In the genomic region with DNA sequence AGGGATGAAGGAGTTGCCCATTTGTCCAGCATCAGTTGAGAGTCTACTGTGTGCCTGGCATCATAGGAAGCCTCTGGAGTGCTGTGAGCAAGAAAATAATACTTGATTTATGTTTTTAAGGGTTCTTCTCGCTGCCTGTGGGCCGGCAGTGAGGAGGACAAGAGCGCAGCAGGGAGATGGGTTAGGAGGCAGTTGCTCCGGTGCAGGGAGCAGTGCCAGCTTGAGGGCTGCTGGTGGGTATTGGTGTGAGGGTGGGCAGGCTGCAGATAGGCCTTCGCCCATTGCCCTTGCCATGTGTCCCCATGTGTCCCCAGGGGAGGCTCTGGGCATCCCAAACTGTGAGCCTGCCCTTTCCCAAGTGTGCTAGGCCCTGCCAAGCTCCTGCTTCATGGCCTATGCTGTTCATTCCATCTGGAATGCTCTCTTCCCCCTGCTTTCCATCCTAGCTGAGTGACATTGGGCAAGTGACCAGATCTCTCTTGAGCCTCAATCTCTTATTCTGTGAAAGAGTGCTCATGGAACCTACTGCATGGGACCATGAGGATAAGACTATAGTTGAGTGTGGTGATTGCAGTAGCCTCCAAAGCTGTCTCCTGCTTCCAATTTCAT, we compare ENCODE assay signal across 21 cellular contexts. TPM values are rescaled to one million over a fixed set of nuclear protein-coding genes. Genes with fewer than 3 reads are reported as not detected.
DNase-seq lines count a peak whose midpoint lies in the region; ATAC-seq and TF ChIP-seq lines count a peak whose summit lies in the region.
"Had no signal": no experiment of that assay in that cellular context is flagged by ENCODE, and none has a peak within 500 bp of the region (broad histone marks: within the 10 kb centered on the region; RNA-seq: fewer than 3 reads in every experiment).

No MANE protein-coding gene starts in this region.

- H3K4me3 ChIP-seq in BLaER1 = no peak overlapping the region
- H3K4me3 ChIP-seq in BLaER1 treated with 17β-estradiol and CSF1 and Interleukin-3, amounts not matched to agents 10 nM and 100 nM = peak overlapping the region in 2 of 10 experiments; percentile 1 to 23; a peak in 3 of 20 replicates
- H3K4me3 ChIP-seq in lower lobe of right lung = no peak overlapping the region
- H3K4me3 ChIP-seq: gastroesophageal sphincter, smooth muscle cell had no signal

- H3K4me1 ChIP-seq in BLaER1 (peaks cover 8% of the 10 kb centered on the region), lower lobe of right lung (peaks cover 46% of the 10 kb centered on the region)
- peaks cover 7 to 88% (median 28%) of the 10 kb centered on the region in 10 experiments; a peak in 19 of 20 replicates for H3K4me1 ChIP-seq in BLaER1 treated with 17β-estradiol and CSF1 and Interleukin-3, amounts not matched to agents 10 nM and 100 nM
- H3K4me1 ChIP-seq: Caco-2 had no signal

- no peaks in the 10 kb centered on the region for H3K36me3 Mint-ChIP-seq in activated naive CD8-positive, alpha-beta T cell

- H3K27me3 ChIP-seq in BLaER1 (no peaks in the 10 kb centered on the region), lower lobe of right lung (ENCODE audit: low read depth) (no peaks in the 10 kb centered on the region)
- H3K27me3 ChIP-seq in BLaER1 treated with 17β-estradiol and CSF1 and Interleukin-3, amounts not matched to agents 10 nM and 100 nM = no peaks in the 10 kb centered on the region
- H3K27me3 ChIP-seq: gastroesophageal sphincter had no signal

- no peak for DNase-seq in lower lobe of right lung
- DNase-seq in hypothalamus (lab: John Stamatoyannopoulos, UW) = no peak
- DNase-seq in effector CD4-positive, alpha-beta T cell = no peak
- no peak for DNase-seq in NCI-H1436 (lab: John Stamatoyannopoulos, UW)
- no peak for DNase-seq in stimulated activated CD4-positive, alpha-beta T cell treated with anti-CD3 and anti-CD28 coated beads, Interleukin-12 subunit alpha, Interleukin-12 subunit beta, amount 100 ng/mL, for 4 hours
- DNase-seq: activated gamma-delta T cell; aorta; Caco-2; central memory CD4-positive, alpha-beta T cell; H9; KG1; left cardiac atrium; midbrain; SIG-M5; stimulated activated CD4-positive, alpha-beta T cell treated with anti-CD3 and anti-CD28 coated beads, Interleukin-4, amount 100 ng/mL, for 4 hours had no signal

- H3K4me3 Mint-ChIP-seq in activated naive CD8-positive, alpha-beta T cell = peak overlapping the region; percentile 33
- H3K4me3 Mint-ChIP-seq: H9 had no signal

- H3K9me3 ChIP-seq in BLaER1 = no peaks in the 10 kb centered on the region
- H3K9me3 ChIP-seq in BLaER1 treated with 17β-estradiol and CSF1 and Interleukin-3, amounts not matched to agents 10 nM and 100 nM (replicated peaks in 1 of 11) = peaks cover 0 to 4% (median 0%) of the 10 kb centered on the region in 11 experiments; a peak in 3 of 22 replicates
- H3K9me3 ChIP-seq in lower lobe of right lung = no peaks in the 10 kb centered on the region
- H3K9me3 ChIP-seq: Caco-2, gastroesophageal sphincter had no signal

- peaks cover 8% of the 10 kb centered on the region; the same call in 1 of the 2 replicates for H3K36me3 ChIP-seq in BLaER1
- H3K36me3 ChIP-seq in BLaER1 treated with 17β-estradiol and CSF1 and Interleukin-3, amounts not matched to agents 10 nM and 100 nM = peaks cover 0 to 29% (median 7%) of the 10 kb centered on the region in 11 experiments; a peak in 4 of 22 replicates
- H3K36me3 ChIP-seq in lower lobe of right lung = no peaks in the 10 kb centered on the region
- H3K36me3 ChIP-seq: gastroesophageal sphincter had no signal

- no peak overlapping the region for H3K9ac ChIP-seq in BLaER1
- H3K9ac ChIP-seq in BLaER1 treated with 17β-estradiol and CSF1 and Interleukin-3, amounts not matched to agents 10 nM and 100 nM = peak overlapping the region in 3 of 11 experiments; percentile 2 to 48 (median 26); a peak in 2 of 22 replicates

- no peaks in the 10 kb centered on the region for H3K9me3 Mint-ChIP-seq in activated naive CD8-positive, alpha-beta T cell (ENCODE audit: low read depth)
- H3K9me3 Mint-ChIP-seq: H9 had no signal

- H3K27ac ChIP-seq in BLaER1 = no peak overlapping the region
- H3K27ac ChIP-seq in BLaER1 treated with 17β-estradiol and CSF1 and Interleukin-3, amounts not matched to agents 10 nM and 100 nM = peak overlapping the region in 8 of 11 experiments; percentile 18 to 65 (median 56); a peak in 14 of 22 replicates
- peak overlapping the region; percentile 1 for H3K27ac ChIP-seq in lower lobe of right lung
- H3K27ac ChIP-seq: gastroesophageal sphincter, VCaP had no signal

- intact Hi-C loops in lower lobe of right lung (cut with DNase I) = no loop called here

- TF ChIP-seq CTCF in lower lobe of right lung (IDR thresholded peaks at IDR 0.05) = no peak

- no peak overlapping the region for H3K27ac Mint-ChIP-seq in activated naive CD8-positive, alpha-beta T cell

- ATAC-seq in lower lobe of right lung = no peak

- H4K20me1 ChIP-seq in BLaER1 = peaks cover 100% of the 10 kb centered on the region
- H4K20me1 ChIP-seq in BLaER1 treated with 17β-estradiol and CSF1 and Interleukin-3, amounts not matched to agents 10 nM and 100 nM = peaks cover 76 to 100% (median 100%) of the 10 kb centered on the region in 11 experiments

- H3K27me3 Mint-ChIP-seq in activated naive CD8-positive, alpha-beta T cell = no peaks in the 10 kb centered on the region

- H3K4me1 Mint-ChIP-seq in activated naive CD8-positive, alpha-beta T cell (ENCODE audit: low read depth) = peaks cover 93% of the 10 kb centered on the region

- H3K4me2 ChIP-seq in BLaER1 = peak overlapping the region; percentile 26; the same call in 1 of the 2 replicates
- H3K4me2 ChIP-seq in BLaER1 treated with 17β-estradiol and CSF1 and Interleukin-3, amounts not matched to agents 10 nM and 100 nM = peak overlapping the region; percentile 5 to 94 (median 75); a peak in 19 of 22 replicates
- H3K4me2 ChIP-seq: smooth muscle cell had no signal

RNA-seq across cellular contexts. Expression of a gene that starts 19.8 kb away (rescaled TPM):
- 25.2 TPM for total RNA-seq in lower lobe of right lung
